In genomic region chr11:124977006-124977405, GRCh38 we compare ENCODE assay signal across 25 cellular contexts. TPM values are rescaled to one million over a fixed set of nuclear protein-coding genes. Genes with fewer than 3 reads are reported as not detected.
A peak's percentile ranks its signal among the peaks of the same experiment; 100 is the strongest.
DNase-seq lines count a peak whose midpoint lies in the region; TF ChIP-seq lines count a peak whose summit lies in the region.
"Had no signal": no experiment of that assay in that cellular context is flagged by ENCODE, and none has a peak within 500 bp of the region (broad histone marks: within the 10 kb centered on the region; RNA-seq: fewer than 3 reads in every experiment).

No MANE protein-coding gene starts in this region.

- DNase-seq in NCI-H2171 treated with DMSO at 0.1 percent for 48 hours (lab: John Stamatoyannopoulos, UW) (peak; percentile 0), NCI-H2171 (lab: John Stamatoyannopoulos, UW) (no peak), astrocyte of the spinal cord (ENCODE audit: low read depth, low spot score) (peak; percentile 2), fibroblast of mammary gland (ENCODE audit: low read depth) (peak; percentile 2), lung microvascular endothelial cell (ENCODE audit: low read depth in 2 of 2) (peak; percentile 15 to 25), DMS79 (lab: John Stamatoyannopoulos, UW) (no peak), T-helper 2 cell (no peak), SJCRH30 (no peak)
- DNase-seq: 8988T; AML-193; Calu3; CD8-positive, alpha-beta memory T cell; GDM1; NCI-H1694 treated with DMSO at 0.1 percent for 48 hours; NCI-H2081 treated with DMSO at 0.1 percent for 48 hours; NCI-H2227 treated with DMSO at 0.1 percent for 48 hours; NCI-H524; NCI-H774; Right ventricle myocardium superior; SW 1271 had no signal

- TF ChIP-seq CTCF in astrocyte of the spinal cord (IDR thresholded peaks at IDR 0.05; ENCODE audit: low read depth, low read length) (no peak), fibroblast of mammary gland (conservative IDR thresholded peaks at IDR 0.05; ENCODE audit: control insufficient read depth, insufficient read depth, low read depth, low read length) (no peak)

- no peaks in the 10 kb centered on the region for H3K27me3 ChIP-seq in SJCRH30

- H3K36me3 ChIP-seq in SJCRH30: peaks cover 3% of the 10 kb centered on the region

- peaks cover 4% of the 10 kb centered on the region; the same call in 1 of the 2 replicates for H3K9me3 ChIP-seq in SJCRH30 (replicated peaks)

- H3K4me1 ChIP-seq in SJCRH30: no peaks in the 10 kb centered on the region

- in situ Hi-C loops in astrocyte of the spinal cord (cut with HindIII; ENCODE audit: low sequenced_read_pairs): no loop called here

- H3K27ac ChIP-seq in SJCRH30: no peak overlapping the region
- H3K27ac ChIP-seq: C4-2B, KMS-11, SK-N-MC had no signal

- H3K4me3 ChIP-seq in astrocyte of the spinal cord (ENCODE audit: low read depth, low read length) (no peak overlapping the region), fibroblast of mammary gland (ENCODE audit: control insufficient read depth, low read depth, low read length) (no peak overlapping the region), SJCRH30 (no peak overlapping the region)
- H3K4me3 ChIP-seq: SK-N-MC had no signal

RNA-seq across cellular contexts. Expression of gene CCDC15, which starts 23.0 kb away (rescaled TPM):
- total RNA-seq in lung microvascular endothelial cell: 1.5 and 1.6 TPM in 2 replicates
- total RNA-seq in SJCRH30 (2014; rRNA removed; shearing (Covaris generic)): 10.2 and 11.5 TPM in 2 replicates

RNA-seq across cellular contexts. Expression of gene HEPACAM, which starts 41.2 kb away (rescaled TPM):
- under 0.01 TPM in 2 replicates for total RNA-seq in lung microvascular endothelial cell
- total RNA-seq in SJCRH30 (2014; rRNA removed; shearing (Covaris generic)): 0.05 TPM in 1 of 2 replicates, not detected in the other
- total RNA-seq: Calu3; CD8-positive, alpha-beta memory T cell; H4; RPMI7951 had no signal

RNA-seq across cellular contexts. Expression of gene HEPN1, which starts 58.0 kb away (rescaled TPM):
- under 0.01 and 0.20 TPM in 2 replicates for total RNA-seq in lung microvascular endothelial cell
- total RNA-seq in SJCRH30 (2014; rRNA removed; shearing (Covaris generic)): not detected in 2 replicates
- total RNA-seq: Calu3; CD8-positive, alpha-beta memory T cell; H4; Right ventricle myocardium superior; RPMI7951 had no signal

Comparison
In these comparisons a context has a peak if more than half of its experiments do, and no peak if none do; other contexts are left out.
1. DNase-seq: peak in NCI-H2171 treated with DMSO at 0.1 percent for 48 hours (single experiment), astrocyte of the spinal cord (single experiment), fibroblast of mammary gland (single experiment) and lung microvascular endothelial cell (2 of 2); none in NCI-H2171 (single experiment), DMS79 (single experiment), T-helper 2 cell (0 of 5) and SJCRH30 (0 of 2).